ENCODE assay signal across 8 cellular contexts in genomic region chr1:121185140-121185708, GRCh38. TPM values are rescaled to one million over a fixed set of nuclear protein-coding genes. Genes with fewer than 3 reads are reported as not detected.
DNase-seq lines count a peak whose midpoint lies in the region; ATAC-seq, FAIRE-seq and TF ChIP-seq lines count a peak whose summit lies in the region.
"Not testable (repeated sequence)": the region's sequence is repeated elsewhere in the genome, so short reads cannot be mapped to it uniquely, and the experiment has no call there.

No MANE protein-coding gene starts in this region.

- H3K9ac ChIP-seq in BLaER1 treated with 17β-estradiol and CSF1 and Interleukin-3, amounts not matched to agents 10 nM and 100 nM, result peak overlapping the region; percentile 42 to 73 (median 70); a peak in 20 of 22 replicates
- H3K9ac ChIP-seq in astrocyte (ENCODE audit: low read length), result peak overlapping the region; percentile 35

- H3K27me3 Mint-ChIP-seq in T-helper 1 cell treated with Interleukin-12 subunit alpha and Interleukin-12 subunit beta and Interleukin-4 antibody, amounts not matched to agents 30 μg/mL and 1 μg/mL, for 36 hours (ENCODE audit: low read depth); astrocyte (ENCODE audit: low read depth, unreplicated experiment); stimulated activated naive B cell treated with anti-CD40 and anti-IgM and Interleukin-4, amounts not matched to agents 10 μg/mL and 1 μg/mL and 100 μg/mL, for 72 hours: not testable (repeated sequence)

- not testable (repeated sequence) for H3K79me2 ChIP-seq in astrocyte (ENCODE audit: insufficient read depth, low read length)

- not testable (repeated sequence) for H3K4me1 ChIP-seq in BLaER1 treated with 17β-estradiol and CSF1 and Interleukin-3, amounts not matched to agents 10 nM and 100 nM; astrocyte (ENCODE audit: insufficient read depth, low read length); mucosa of descending colon (ENCODE audit: low read depth)

- H3K9me3 ChIP-seq in BLaER1 treated with 17β-estradiol and CSF1 and Interleukin-3, amounts not matched to agents 10 nM and 100 nM (replicated peaks in 1 of 11); astrocyte (ENCODE audit: insufficient read depth, low read depth, low read length); mucosa of descending colon: not testable (repeated sequence)

- not testable (repeated sequence) for H3K9me3 Mint-ChIP-seq in T-helper 1 cell treated with Interleukin-12 subunit alpha and Interleukin-12 subunit beta and Interleukin-4 antibody, amounts not matched to agents 30 μg/mL and 1 μg/mL, for 36 hours; astrocyte (ENCODE audit: unreplicated experiment); stimulated activated naive B cell treated with anti-CD40 and anti-IgM and Interleukin-4, amounts not matched to agents 10 μg/mL and 1 μg/mL and 100 μg/mL, for 72 hours

- TF ChIP-seq CTCF in astrocyte (IDR thresholded peaks at IDR 0.05; ENCODE audit: insufficient read depth, low read depth, low read length); foreskin fibroblast (IDR thresholded peaks at IDR 0.05; ENCODE audit: low read depth, low read length); mucosa of descending colon (IDR thresholded peaks at IDR 0.05): not testable (repeated sequence)

- intact Hi-C loops in mucosa of descending colon (cut with DNase I, micrococcal nuclease), result not testable (repeated sequence)

- not testable (repeated sequence) for H3K4me2 ChIP-seq in BLaER1 treated with 17β-estradiol and CSF1 and Interleukin-3, amounts not matched to agents 10 nM and 100 nM; astrocyte (ENCODE audit: low read length)

- ATAC-seq in GM21423 (IDR thresholded peaks at IDR 0.05; ENCODE audit: unreplicated experiment) (peak; percentile 3), HG03432 (IDR thresholded peaks at IDR 0.05; ENCODE audit: unreplicated experiment) (peak; percentile 5), mucosa of descending colon (peak; percentile 37)
- ATAC-seq in stimulated activated naive B cell treated with anti-CD40 and anti-IgM and Interleukin-4, amounts not matched to agents 10 μg/mL and 1 μg/mL and 100 μg/mL, for 72 hours (replicated peaks), result peak; percentile 6 to 12

- DNase-seq in astrocyte (ENCODE audit: low read depth); foreskin fibroblast; stimulated activated naive B cell treated with anti-CD40 and anti-IgM and Interleukin-4, amounts not matched to agents 10 μg/mL and 1 μg/mL and 100 μg/mL, for 72 hours: not testable (repeated sequence)
- DNase-seq in mucosa of descending colon, result peak in 1 of 3 donors; percentile 58

- not testable (repeated sequence) for H3K36me3 ChIP-seq in BLaER1 treated with 17β-estradiol and CSF1 and Interleukin-3, amounts not matched to agents 10 nM and 100 nM; astrocyte (ENCODE audit: insufficient read depth, low read length); mucosa of descending colon (ENCODE audit: low read depth)

- H3K4me1 Mint-ChIP-seq in T-helper 1 cell treated with Interleukin-12 subunit alpha and Interleukin-12 subunit beta and Interleukin-4 antibody, amounts not matched to agents 30 μg/mL and 1 μg/mL, for 36 hours (ENCODE audit: low read depth); astrocyte (ENCODE audit: low read depth, unreplicated experiment); stimulated activated naive B cell treated with anti-CD40 and anti-IgM and Interleukin-4, amounts not matched to agents 10 μg/mL and 1 μg/mL and 100 μg/mL, for 72 hours: not testable (repeated sequence)

- H4K20me1 ChIP-seq in BLaER1 treated with 17β-estradiol and CSF1 and Interleukin-3, amounts not matched to agents 10 nM and 100 nM; astrocyte (ENCODE audit: insufficient read depth, low read length): not testable (repeated sequence)

- FAIRE-seq in astrocyte (lab: Jason Lieb, UNC), result not testable (repeated sequence)

- not testable (repeated sequence) for H2AFZ ChIP-seq in astrocyte (ENCODE audit: low read depth, low read length)

- peak overlapping the region in 10 of 11 experiments; percentile 42 to 73 (median 62); a peak in 17 of 22 replicates for H3K27ac ChIP-seq in BLaER1 treated with 17β-estradiol and CSF1 and Interleukin-3, amounts not matched to agents 10 nM and 100 nM
- H3K27ac ChIP-seq in astrocyte (ENCODE audit: low read depth, low read length), result not testable (repeated sequence)

- H3K27me3 ChIP-seq in BLaER1 treated with 17β-estradiol and CSF1 and Interleukin-3, amounts not matched to agents 10 nM and 100 nM; astrocyte (ENCODE audit: insufficient read depth, low read length): not testable (repeated sequence)

- H3K27ac Mint-ChIP-seq in T-helper 1 cell treated with Interleukin-12 subunit alpha and Interleukin-12 subunit beta and Interleukin-4 antibody, amounts not matched to agents 30 μg/mL and 1 μg/mL, for 36 hours; astrocyte (ENCODE audit: unreplicated experiment); stimulated activated naive B cell treated with anti-CD40 and anti-IgM and Interleukin-4, amounts not matched to agents 10 μg/mL and 1 μg/mL and 100 μg/mL, for 72 hours: not testable (repeated sequence)

- H3K4me3 ChIP-seq in BLaER1 treated with 17β-estradiol and CSF1 and Interleukin-3, amounts not matched to agents 10 nM and 100 nM, result peak overlapping the region; percentile 45 to 66 (median 56)
- H3K4me3 ChIP-seq in astrocyte (ENCODE audit: insufficient read depth, low read depth, low read length) (peak overlapping the region; percentile 17), foreskin fibroblast (ENCODE audit: low read depth in 1 of 2, low read length in 2 of 2) (peak overlapping the region; percentile 41 to 54)
- H3K4me3 ChIP-seq in mucosa of descending colon, result not testable (repeated sequence)

- not testable (repeated sequence) for H3K36me3 Mint-ChIP-seq in T-helper 1 cell treated with Interleukin-12 subunit alpha and Interleukin-12 subunit beta and Interleukin-4 antibody, amounts not matched to agents 30 μg/mL and 1 μg/mL, for 36 hours (ENCODE audit: low read depth); astrocyte (ENCODE audit: low read depth, unreplicated experiment); stimulated activated naive B cell treated with anti-CD40 and anti-IgM and Interleukin-4, amounts not matched to agents 10 μg/mL and 1 μg/mL and 100 μg/mL, for 72 hours

- H3K4me3 Mint-ChIP-seq in T-helper 1 cell treated with Interleukin-12 subunit alpha and Interleukin-12 subunit beta and Interleukin-4 antibody, amounts not matched to agents 30 μg/mL and 1 μg/mL, for 36 hours, result peak overlapping the region; percentile 89
- H3K4me3 Mint-ChIP-seq in astrocyte (ENCODE audit: unreplicated experiment), result peak overlapping the region; percentile 84
- peak overlapping the region; percentile 92 to 93 for H3K4me3 Mint-ChIP-seq in stimulated activated naive B cell treated with anti-CD40 and anti-IgM and Interleukin-4, amounts not matched to agents 10 μg/mL and 1 μg/mL and 100 μg/mL, for 72 hours

RNA-seq across cellular contexts. Expression of gene SRGAP2C, which starts 0.4 kb away (rescaled TPM):
- 65.3 and 73.1 TPM in 2 replicates for total RNA-seq in astrocyte
- 10 to 100 TPM in 2 of 3 donors, 1 to 10 TPM in 1; 5.4 to 27.8 (median 12.3) TPM for total RNA-seq in mucosa of descending colon

RNA-seq across cellular contexts. Expression of gene FAM72B, which starts 1.1 kb away (rescaled TPM):
- total RNA-seq in astrocyte (2.9 and 3.4 TPM in 2 replicates), mucosa of descending colon (1 to 10 TPM in 1 of 3 donors, under 1 TPM in 2; 0.26 to 2.6 (median 0.89) TPM)
